Comparison of ENCODE assay signal across 1 cellular context in genomic region chr3:15470261-15470660, GRCh38.
A peak's percentile ranks its signal among the peaks of the same experiment; 100 is the strongest.
TF ChIP-seq lines count a peak whose summit lies in the region.

No MANE protein-coding gene starts in this region.

TF ChIP-seq in HepG2, 621 proteins besides CTCF, POLR2A, EP300 and RAD21:
- TF ChIP-seq SMC3 (IDR thresholded peaks at IDR 0.05; ENCODE audit: low read length) (peak; percentile 51), AGO1 (IDR thresholded peaks at IDR 0.05; ENCODE audit: low read depth, low read length, poor library complexity, severe bottlenecking) (no peak), SP5 (CRISPR knock-in tag; IDR thresholded peaks at IDR 0.05; ENCODE audit: borderline replicate concordance, low read depth) (no peak), ZKSCAN5 (CRISPR knock-in tag; IDR thresholded peaks at IDR 0.05) (no peak), ZNF205 (CRISPR knock-in tag; IDR thresholded peaks at IDR 0.05) (no peak), NR2F1 (CRISPR knock-in tag; IDR thresholded peaks at IDR 0.05) (peak; percentile 32 to 47; a peak in 2 of 4 replicates), GPBP1L1 (CRISPR knock-in tag; IDR thresholded peaks at IDR 0.05) (no peak), MXD4 (CRISPR knock-in tag; IDR thresholded peaks at IDR 0.05) (no peak), ZSCAN21 (CRISPR knock-in tag; IDR thresholded peaks at IDR 0.05; ENCODE audit: borderline replicate concordance) (no peak), ZNF280D (CRISPR knock-in tag; IDR thresholded peaks at IDR 0.05) (no peak), NR2F6 (IDR thresholded peaks at IDR 0.05) (peak; percentile 29; the same call in 1 of the 2 replicates), NR2F6 (CRISPR knock-in tag; IDR thresholded peaks at IDR 0.05) (peak; percentile 54), ZNF703 (CRISPR knock-in tag; IDR thresholded peaks at IDR 0.05; ENCODE audit: borderline replicate concordance) (no peak), SMARCE1 (IDR thresholded peaks at IDR 0.05; ENCODE audit: borderline replicate concordance) (no peak), STAG1 (CRISPR knock-in tag; IDR thresholded peaks at IDR 0.05) (peak; percentile 35), HMG20B (CRISPR knock-in tag; conservative IDR thresholded peaks at IDR 0.05) (no peak), ZNF430 (CRISPR knock-in tag; IDR thresholded peaks at IDR 0.05) (no peak), ZNF224 (CRISPR knock-in tag; IDR thresholded peaks at IDR 0.05) (no peak), CAMTA2 (CRISPR knock-in tag; IDR thresholded peaks at IDR 0.05; ENCODE audit: borderline replicate concordance) (no peak), ZNF616 (CRISPR knock-in tag; IDR thresholded peaks at IDR 0.05; ENCODE audit: low read depth) (no peak), ARNT (IDR thresholded peaks at IDR 0.05) (no peak), ZNF747 (CRISPR knock-in tag; IDR thresholded peaks at IDR 0.05; ENCODE audit: borderline replicate concordance) (no peak), IKZF4 (CRISPR knock-in tag; IDR thresholded peaks at IDR 0.05; ENCODE audit: borderline replicate concordance, low read depth, not compliant biosample characterization) (no peak), ZNF10 (CRISPR knock-in tag; IDR thresholded peaks at IDR 0.05; ENCODE audit: borderline replicate concordance, low read depth) (no peak), EEA1 (CRISPR knock-in tag; IDR thresholded peaks at IDR 0.05; ENCODE audit: borderline replicate concordance) (no peak), CEBPB (IDR thresholded peaks at IDR 0.05; ENCODE audit: borderline replicate concordance, low read depth, low read length) (no peak), XBP1 (CRISPR knock-in tag; IDR thresholded peaks at IDR 0.05) (no peak)
